ENCODE assay signal across 1 cellular context in the genomic region with DNA sequence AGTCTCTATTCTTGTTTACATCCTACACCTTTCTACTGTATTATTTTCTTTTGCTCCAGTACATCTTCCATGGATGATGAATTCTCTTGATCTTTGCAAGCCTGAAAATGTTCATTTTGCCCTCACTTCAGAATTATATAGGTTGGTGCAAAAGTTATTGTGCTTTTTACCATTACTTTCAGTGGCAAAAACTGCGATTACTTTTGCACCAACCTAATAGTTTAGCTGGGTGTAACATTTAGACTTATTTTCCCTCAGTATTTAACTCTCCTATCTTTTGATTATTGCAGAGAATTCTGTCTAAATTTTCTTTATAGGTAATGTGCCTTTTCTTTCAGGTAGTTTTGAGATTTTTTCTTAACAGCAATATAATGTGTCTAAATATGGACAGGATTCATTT.
A peak's percentile ranks its signal among the peaks of the same experiment; 100 is the strongest.
TF ChIP-seq lines count a peak whose summit lies in the region.

No MANE protein-coding gene starts in this region.

TF ChIP-seq in K562, 482 proteins besides CTCF, POLR2A, EP300 and RAD21 (continued from another document):
- TF ChIP-seq, protein P1, sequence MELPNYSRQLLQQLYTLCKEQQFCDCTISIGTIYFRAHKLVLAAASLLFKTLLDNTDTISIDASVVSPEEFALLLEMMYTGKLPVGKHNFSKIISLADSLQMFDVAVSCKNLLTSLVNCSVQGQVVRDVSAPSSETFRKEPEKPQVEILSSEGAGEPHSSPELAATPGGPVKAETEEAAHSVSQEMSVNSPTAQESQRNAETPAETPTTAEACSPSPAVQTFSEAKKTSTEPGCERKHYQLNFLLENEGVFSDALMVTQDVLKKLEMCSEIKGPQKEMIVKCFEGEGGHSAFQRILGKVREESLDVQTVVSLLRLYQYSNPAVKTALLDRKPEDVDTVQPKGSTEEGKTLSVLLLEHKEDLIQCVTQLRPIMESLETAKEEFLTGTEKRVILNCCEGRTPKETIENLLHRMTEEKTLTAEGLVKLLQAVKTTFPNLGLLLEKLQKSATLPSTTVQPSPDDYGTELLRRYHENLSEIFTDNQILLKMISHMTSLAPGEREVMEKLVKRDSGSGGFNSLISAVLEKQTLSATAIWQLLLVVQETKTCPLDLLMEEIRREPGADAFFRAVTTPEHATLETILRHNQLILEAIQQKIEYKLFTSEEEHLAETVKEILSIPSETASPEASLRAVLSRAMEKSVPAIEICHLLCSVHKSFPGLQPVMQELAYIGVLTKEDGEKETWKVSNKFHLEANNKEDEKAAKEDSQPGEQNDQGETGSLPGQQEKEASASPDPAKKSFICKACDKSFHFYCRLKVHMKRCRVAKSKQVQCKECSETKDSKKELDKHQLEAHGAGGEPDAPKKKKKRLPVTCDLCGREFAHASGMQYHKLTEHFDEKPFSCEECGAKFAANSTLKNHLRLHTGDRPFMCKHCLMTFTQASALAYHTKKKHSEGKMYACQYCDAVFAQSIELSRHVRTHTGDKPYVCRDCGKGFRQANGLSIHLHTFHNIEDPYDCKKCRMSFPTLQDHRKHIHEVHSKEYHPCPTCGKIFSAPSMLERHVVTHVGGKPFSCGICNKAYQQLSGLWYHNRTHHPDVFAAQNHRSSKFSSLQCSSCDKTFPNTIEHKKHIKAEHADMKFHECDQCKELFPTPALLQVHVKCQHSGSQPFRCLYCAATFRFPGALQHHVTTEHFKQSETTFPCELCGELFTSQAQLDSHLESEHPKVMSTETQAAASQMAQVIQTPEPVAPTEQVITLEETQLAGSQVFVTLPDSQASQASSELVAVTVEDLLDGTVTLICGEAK (IDR thresholded peaks at IDR 0.05), result peak; percentile 52
- TF ChIP-seq, protein P1 (CRISPR knock-in tag; IDR thresholded peaks at IDR 0.05), result no peak
- TF ChIP-seq ZNF57 (CRISPR knock-in tag; IDR thresholded peaks at IDR 0.05) (no peak), ZNF766 (CRISPR knock-in tag; conservative IDR thresholded peaks at IDR 0.05) (no peak), DNMT1 (IDR thresholded peaks at IDR 0.05) (no peak), GABPB1 (CRISPR knock-in tag; IDR thresholded peaks at IDR 0.05) (no peak), TCFL5 (CRISPR knock-in tag; conservative IDR thresholded peaks at IDR 0.05) (no peak), FOSL1 (tag; conservative IDR thresholded peaks at IDR 0.05) (no peak), ZFP1 (CRISPR knock-in tag; IDR thresholded peaks at IDR 0.05) (peak; percentile 74; the same call in 1 of the 2 replicates), SUPT5H (IDR thresholded peaks at IDR 0.05) (peak; percentile 17; the same call in 1 of the 2 replicates), ZFX (CRISPR knock-in tag; IDR thresholded peaks at IDR 0.05) (no peak), ARNT (IDR thresholded peaks at IDR 0.05) (no peak)
- TF ChIP-seq, protein P2, sequence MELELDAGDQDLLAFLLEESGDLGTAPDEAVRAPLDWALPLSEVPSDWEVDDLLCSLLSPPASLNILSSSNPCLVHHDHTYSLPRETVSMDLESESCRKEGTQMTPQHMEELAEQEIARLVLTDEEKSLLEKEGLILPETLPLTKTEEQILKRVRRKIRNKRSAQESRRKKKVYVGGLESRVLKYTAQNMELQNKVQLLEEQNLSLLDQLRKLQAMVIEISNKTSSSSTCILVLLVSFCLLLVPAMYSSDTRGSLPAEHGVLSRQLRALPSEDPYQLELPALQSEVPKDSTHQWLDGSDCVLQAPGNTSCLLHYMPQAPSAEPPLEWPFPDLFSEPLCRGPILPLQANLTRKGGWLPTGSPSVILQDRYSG (tag; conservative IDR thresholded peaks at IDR 0.05; ENCODE audit: low read depth), result no peak
- TF ChIP-seq, protein P3, sequence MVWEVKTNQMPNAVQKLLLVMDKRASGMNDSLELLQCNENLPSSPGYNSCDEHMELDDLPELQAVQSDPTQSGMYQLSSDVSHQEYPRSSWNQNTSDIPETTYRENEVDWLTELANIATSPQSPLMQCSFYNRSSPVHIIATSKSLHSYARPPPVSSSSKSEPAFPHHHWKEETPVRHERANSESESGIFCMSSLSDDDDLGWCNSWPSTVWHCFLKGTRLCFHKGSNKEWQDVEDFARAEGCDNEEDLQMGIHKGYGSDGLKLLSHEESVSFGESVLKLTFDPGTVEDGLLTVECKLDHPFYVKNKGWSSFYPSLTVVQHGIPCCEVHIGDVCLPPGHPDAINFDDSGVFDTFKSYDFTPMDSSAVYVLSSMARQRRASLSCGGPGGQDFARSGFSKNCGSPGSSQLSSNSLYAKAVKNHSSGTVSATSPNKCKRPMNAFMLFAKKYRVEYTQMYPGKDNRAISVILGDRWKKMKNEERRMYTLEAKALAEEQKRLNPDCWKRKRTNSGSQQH (CRISPR knock-in tag; IDR thresholded peaks at IDR 0.05), result no peak
- TF ChIP-seq, protein P4, sequence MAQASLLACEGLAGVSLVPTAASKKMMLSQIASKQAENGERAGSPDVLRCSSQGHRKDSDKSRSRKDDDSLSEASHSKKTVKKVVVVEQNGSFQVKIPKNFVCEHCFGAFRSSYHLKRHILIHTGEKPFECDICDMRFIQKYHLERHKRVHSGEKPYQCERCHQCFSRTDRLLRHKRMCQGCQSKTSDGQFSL (CRISPR knock-in tag; IDR thresholded peaks at IDR 0.05), result no peak
- TF ChIP-seq, protein P4 (tag; IDR thresholded peaks at IDR 0.05), result no peak
TF ChIP-seq in K562: peak in this region for 3.
